In the genomic region with DNA sequence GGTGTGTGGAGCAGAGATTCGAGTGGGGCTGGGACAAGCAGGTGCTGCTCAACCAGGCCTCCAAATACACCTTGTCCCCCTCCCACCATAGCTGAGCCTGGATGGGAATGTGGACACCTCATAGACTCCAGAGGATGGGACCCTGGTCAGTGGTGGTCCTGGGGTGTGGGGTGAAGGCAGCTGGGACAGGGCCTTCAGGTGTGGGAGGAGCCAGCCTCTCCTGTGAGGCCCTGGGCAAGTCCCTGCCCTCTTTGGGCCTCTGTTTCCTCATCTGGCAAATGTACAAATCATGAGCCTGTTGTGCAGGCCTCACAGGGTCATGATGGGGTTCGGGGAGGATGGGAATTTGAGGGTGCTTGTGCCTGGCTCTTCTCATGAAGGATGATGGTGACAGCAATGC, we compare ENCODE assay signal across 33 cellular contexts.
DNase-seq lines count a peak whose midpoint lies in the region; ATAC-seq and TF ChIP-seq lines count a peak whose summit lies in the region.
"Had no signal": no experiment of that assay in that cellular context is flagged by ENCODE, and none has a peak within 500 bp of the region (broad histone marks: within the 10 kb centered on the region; RNA-seq: fewer than 3 reads in every experiment).

No MANE protein-coding gene starts in this region.

- TF ChIP-seq CTCF in osteocyte (IDR thresholded peaks at IDR 0.05) (no peak), vagina (IDR thresholded peaks at IDR 0.05) (no peak)

- H3K36me3 ChIP-seq in subcutaneous abdominal adipose tissue (ENCODE audit: control insufficient read depth in 5 of 5, insufficient read depth in 5 of 5, low read length in 5 of 5) (no peaks in the 10 kb centered on the region), vagina (no peaks in the 10 kb centered on the region)
- H3K36me3 ChIP-seq: BE2C; BLaER1; BLaER1 treated with 17β-estradiol and CSF1 and Interleukin-3, amounts not matched to agents 10 nM and 100 nM had no signal

- no peak for ATAC-seq in HG03521 (IDR thresholded peaks at IDR 0.05; ENCODE audit: unreplicated experiment)
- ATAC-seq: A549; CD8-positive, alpha-beta T cell had no signal

- CTCF ChIA-PET in activated CD4-positive, alpha-beta T cell treated with anti-CD3 and anti-CD28 coated beads, Interleukin-2, amount 10 ng/mL, durations not matched to agents 7 days and 5 days (lab: Charles Lee) = interaction anchor here (1.4 kb wide), 1 partner anchor 9 kb away, joined by 3 read pairs; no protein-coding TSS in a partner anchor

- H3K4me1 ChIP-seq in subcutaneous abdominal adipose tissue (ENCODE audit: control insufficient read depth in 5 of 5, insufficient read depth in 5 of 5, low read length in 5 of 5) (no peaks in the 10 kb centered on the region), vagina (no peaks in the 10 kb centered on the region)
- H3K4me1 ChIP-seq: A549; BE2C; BLaER1; BLaER1 treated with 17β-estradiol and CSF1 and Interleukin-3, amounts not matched to agents 10 nM and 100 nM; Caco-2 had no signal

- H3K9ac ChIP-seq in subcutaneous abdominal adipose tissue (ENCODE audit: low read length in 5 of 5) = no peak overlapping the region
- H3K9ac ChIP-seq: BLaER1; BLaER1 treated with 17β-estradiol and CSF1 and Interleukin-3, amounts not matched to agents 10 nM and 100 nM had no signal

- H3K27ac Mint-ChIP-seq in activated CD4-positive, alpha-beta T cell treated with anti-CD3 and anti-CD28 coated beads, Interleukin-2, amount 10 ng/mL, durations not matched to agents 24 days and 14 days = no peak overlapping the region
- H3K27ac Mint-ChIP-seq in activated CD4-positive, alpha-beta T cell treated with anti-CD3 and anti-CD28 coated beads, Interleukin-2, amount 10 ng/mL, durations not matched to agents 7 days and 5 days = no peak overlapping the region
- no peak overlapping the region for H3K27ac Mint-ChIP-seq in osteocyte (ENCODE audit: unreplicated experiment)
- H3K27ac Mint-ChIP-seq: B cell; CD14-positive monocyte; CD4-positive, alpha-beta memory T cell; CD4-positive, alpha-beta T cell; CD4-positive, CD25-positive, alpha-beta regulatory T cell; CD8-positive, alpha-beta memory T cell; CD8-positive, alpha-beta T cell had no signal

- TF ChIP-seq POLR2A in vagina (IDR thresholded peaks at IDR 0.05) = no peak

- peak; percentile 36 for DNase-seq in activated CD4-positive, alpha-beta T cell treated with anti-CD3 and anti-CD28 coated beads, Interleukin-2, amount 10 ng/mL, durations not matched to agents 24 days and 14 days
- no peak for DNase-seq in activated CD4-positive, alpha-beta T cell treated with anti-CD3 and anti-CD28 coated beads, Interleukin-2, amount 10 ng/mL, durations not matched to agents 7 days and 5 days
- DNase-seq in osteocyte (ENCODE audit: extremely low spot score, unreplicated experiment) = peak; percentile 74
- no peak for DNase-seq in vagina (ENCODE audit: extremely low spot score in 2 of 2)
- DNase-seq: 8988T; ACHN; AML-193; BE2C; C1 segment of cervical spinal cord; Caco-2; Calu3; CD4-positive, alpha-beta memory T cell; CD4-positive, alpha-beta T cell; CD4-positive, CD25-positive, alpha-beta regulatory T cell; CD8-positive, alpha-beta memory T cell; CD8-positive, alpha-beta T cell; COR-L47; DMS 273 treated with DMSO at 0.1 percent for 48 hours; DMS153; DMS53; DMS79; DMS79 treated with DMSO at 0.1 percent for 48 hours; DND-41; EL had no signal

- POLR2A ChIA-PET in activated CD4-positive, alpha-beta T cell treated with anti-CD3 and anti-CD28 coated beads, Interleukin-2, amount 10 ng/mL, durations not matched to agents 7 days and 5 days (lab: Charles Lee) = no interaction called here

- intact Hi-C loops in activated CD4-positive, alpha-beta T cell treated with anti-CD3 and anti-CD28 coated beads, Interleukin-2, amount 10 ng/mL, durations not matched to agents 24 days and 14 days (cut with micrococcal nuclease) = no loop called here
- intact Hi-C loops in vagina (cut with DNase I) = no loop called here

- H3K27me3 ChIP-seq in subcutaneous abdominal adipose tissue (ENCODE audit: control insufficient read depth in 5 of 5, insufficient read depth in 4 of 5, low read length in 5 of 5) (no peaks in the 10 kb centered on the region), vagina (no peaks in the 10 kb centered on the region)
- H3K27me3 ChIP-seq: BE2C; BLaER1; BLaER1 treated with 17β-estradiol and CSF1 and Interleukin-3, amounts not matched to agents 10 nM and 100 nM had no signal

- H3K36me3 Mint-ChIP-seq in activated CD4-positive, alpha-beta T cell treated with anti-CD3 and anti-CD28 coated beads, Interleukin-2, amount 10 ng/mL, durations not matched to agents 24 days and 14 days (ENCODE audit: low read depth) = peaks cover 2% of the 10 kb centered on the region
- peaks cover 2% of the 10 kb centered on the region for H3K36me3 Mint-ChIP-seq in activated CD4-positive, alpha-beta T cell treated with anti-CD3 and anti-CD28 coated beads, Interleukin-2, amount 10 ng/mL, durations not matched to agents 7 days and 5 days (ENCODE audit: low read depth)
- peaks cover 4% of the 10 kb centered on the region for H3K36me3 Mint-ChIP-seq in osteocyte (ENCODE audit: unreplicated experiment)
- H3K36me3 Mint-ChIP-seq: CD14-positive monocyte; CD8-positive, alpha-beta T cell had no signal

- peaks cover 21% of the 10 kb centered on the region for H3K9me3 Mint-ChIP-seq in activated CD4-positive, alpha-beta T cell treated with anti-CD3 and anti-CD28 coated beads, Interleukin-2, amount 10 ng/mL, durations not matched to agents 24 days and 14 days
- H3K9me3 Mint-ChIP-seq in activated CD4-positive, alpha-beta T cell treated with anti-CD3 and anti-CD28 coated beads, Interleukin-2, amount 10 ng/mL, durations not matched to agents 7 days and 5 days = peaks cover 44% of the 10 kb centered on the region
- peaks cover 28% of the 10 kb centered on the region for H3K9me3 Mint-ChIP-seq in osteocyte (ENCODE audit: unreplicated experiment)

- H3K4me1 Mint-ChIP-seq in activated CD4-positive, alpha-beta T cell treated with anti-CD3 and anti-CD28 coated beads, Interleukin-2, amount 10 ng/mL, durations not matched to agents 24 days and 14 days = no peaks in the 10 kb centered on the region
- no peaks in the 10 kb centered on the region for H3K4me1 Mint-ChIP-seq in activated CD4-positive, alpha-beta T cell treated with anti-CD3 and anti-CD28 coated beads, Interleukin-2, amount 10 ng/mL, durations not matched to agents 7 days and 5 days
- no peaks in the 10 kb centered on the region for H3K4me1 Mint-ChIP-seq in osteocyte (ENCODE audit: unreplicated experiment)
- H3K4me1 Mint-ChIP-seq: B cell; CD14-positive monocyte; CD4-positive, alpha-beta memory T cell; CD4-positive, CD25-positive, alpha-beta regulatory T cell; CD8-positive, alpha-beta memory T cell had no signal

- H3K27ac ChIP-seq in subcutaneous abdominal adipose tissue (ENCODE audit: low read depth, low read length) (no peak overlapping the region), vagina (no peak overlapping the region)
- H3K27ac ChIP-seq: 22Rv1; A549; BLaER1; BLaER1 treated with 17β-estradiol and CSF1 and Interleukin-3, amounts not matched to agents 10 nM and 100 nM; C4-2B had no signal

- H3K4me3 Mint-ChIP-seq in activated CD4-positive, alpha-beta T cell treated with anti-CD3 and anti-CD28 coated beads, Interleukin-2, amount 10 ng/mL, durations not matched to agents 24 days and 14 days = no peak overlapping the region
- no peak overlapping the region for H3K4me3 Mint-ChIP-seq in activated CD4-positive, alpha-beta T cell treated with anti-CD3 and anti-CD28 coated beads, Interleukin-2, amount 10 ng/mL, durations not matched to agents 7 days and 5 days
- H3K4me3 Mint-ChIP-seq in osteocyte (ENCODE audit: unreplicated experiment) = no peak overlapping the region
- H3K4me3 Mint-ChIP-seq: B cell; CD14-positive monocyte; CD4-positive, alpha-beta memory T cell; CD4-positive, alpha-beta T cell; CD4-positive, CD25-positive, alpha-beta regulatory T cell; CD8-positive, alpha-beta memory T cell; CD8-positive, alpha-beta T cell had no signal

- H3K27me3 Mint-ChIP-seq in activated CD4-positive, alpha-beta T cell treated with anti-CD3 and anti-CD28 coated beads, Interleukin-2, amount 10 ng/mL, durations not matched to agents 24 days and 14 days = no peaks in the 10 kb centered on the region
- H3K27me3 Mint-ChIP-seq in activated CD4-positive, alpha-beta T cell treated with anti-CD3 and anti-CD28 coated beads, Interleukin-2, amount 10 ng/mL, durations not matched to agents 7 days and 5 days = no peaks in the 10 kb centered on the region
- no peaks in the 10 kb centered on the region for H3K27me3 Mint-ChIP-seq in osteocyte (ENCODE audit: unreplicated experiment)
- H3K27me3 Mint-ChIP-seq: B cell; CD4-positive, alpha-beta memory T cell; CD4-positive, alpha-beta T cell; CD4-positive, CD25-positive, alpha-beta regulatory T cell; CD8-positive, alpha-beta memory T cell had no signal

- peaks cover 17 to 91% (median 86%) of the 10 kb centered on the region in 5 donors for H3K9me3 ChIP-seq in subcutaneous abdominal adipose tissue (ENCODE audit: control insufficient read depth in 5 of 5, low read length in 5 of 5)
- H3K9me3 ChIP-seq in vagina = peaks cover 9% of the 10 kb centered on the region
- H3K9me3 ChIP-seq: BE2C had no signal

- H3K4me3 ChIP-seq in subcutaneous abdominal adipose tissue (ENCODE audit: low read depth in 1 of 5, low read length in 5 of 5) (peak overlapping the region in 3 of 5 donors; percentile 6 to 43 (median 24)), vagina (no peak overlapping the region)
- H3K4me3 ChIP-seq: A549; BLaER1; BLaER1 treated with 17β-estradiol and CSF1 and Interleukin-3, amounts not matched to agents 10 nM and 100 nM had no signal

Comparison
In these comparisons a context has a peak if more than half of its experiments do, and no peak if none do; other contexts are left out.
1. DNase-seq: peak in activated CD4-positive, alpha-beta T cell treated with anti-CD3 and anti-CD28 coated beads, Interleukin-2, amount 10 ng/mL, durations not matched to agents 24 days and 14 days (single experiment) and osteocyte (single experiment); none in activated CD4-positive, alpha-beta T cell treated with anti-CD3 and anti-CD28 coated beads, Interleukin-2, amount 10 ng/mL, durations not matched to agents 7 days and 5 days (single experiment) and vagina (0 of 2).
2. H3K4me3 ChIP-seq: peak in subcutaneous abdominal adipose tissue (3 of 5); none in vagina (0 of 2).